17 cellular contexts compared by ENCODE assay signal in genomic region chr20:32986331-32986966, GRCh38. TPM values are rescaled to one million over a fixed set of nuclear protein-coding genes. Genes with fewer than 3 reads are reported as not detected.
DNase-seq lines count a peak whose midpoint lies in the region; ATAC-seq lines count a peak whose summit lies in the region.
"Had no signal": no experiment of that assay in that cellular context is flagged by ENCODE, and none has a peak within 500 bp of the region (broad histone marks: within the 10 kb centered on the region; RNA-seq: fewer than 3 reads in every experiment).

No MANE protein-coding gene starts in this region.

- peaks cover 10% of the 10 kb centered on the region for H3K4me1 Mint-ChIP-seq in stimulated activated naive CD8-positive, alpha-beta T cell treated with anti-CD3 and anti-CD28 coated beads, Interleukin-15, Interleukin-2, amounts not matched to agents 100 ng/mL and 50 ng/mL, for 24 hours (ENCODE audit: low read depth)
- H3K4me1 Mint-ChIP-seq in activated T-helper 17 cell treated with anti-CD3 and anti-CD28 coated beads, Interleukin-2, amount 50 U/mL, for 72 hours: peaks cover 10% of the 10 kb centered on the region

- ATAC-seq in stimulated activated naive CD8-positive, alpha-beta T cell treated with anti-CD3 and anti-CD28 coated beads, Interleukin-15, Interleukin-2, amounts not matched to agents 100 U/mL and 50 U/mL, for 24 hours: no peak
- no peak for ATAC-seq in activated T-helper 17 cell treated with anti-CD3 and anti-CD28 coated beads, Interleukin-2, amount 50 U/mL, for 72 hours (replicated peaks)
- ATAC-seq in GM19463 (IDR thresholded peaks at IDR 0.05; ENCODE audit: unreplicated experiment): no peak
- no peak for ATAC-seq in GM18868 (IDR thresholded peaks at IDR 0.05; ENCODE audit: unreplicated experiment)
- no peak for ATAC-seq in GM21360 (IDR thresholded peaks at IDR 0.05; ENCODE audit: unreplicated experiment)
- ATAC-seq: CD8-positive, alpha-beta T cell had no signal

- no peak for DNase-seq in stimulated activated naive CD8-positive, alpha-beta T cell treated with anti-CD3 and anti-CD28 coated beads, Interleukin-15, Interleukin-2, amounts not matched to agents 100 U/mL and 50 U/mL, for 24 hours
- DNase-seq in midbrain (lab: John Stamatoyannopoulos, UW): peak; percentile 41
- DNase-seq: GDM1, NCI-H1105, NCI-H146, NCI-H2029, NCI-H226, NCI-H510A treated with DMSO at 0.1 percent for 48 hours, NCI-H748 treated with DMSO at 0.1 percent for 48 hours, SJCRH30 had no signal

- H3K4me3 Mint-ChIP-seq in stimulated activated naive CD8-positive, alpha-beta T cell treated with anti-CD3 and anti-CD28 coated beads, Interleukin-15, Interleukin-2, amounts not matched to agents 100 ng/mL and 50 ng/mL, for 24 hours: no peak overlapping the region
- no peak overlapping the region for H3K4me3 Mint-ChIP-seq in activated T-helper 17 cell treated with anti-CD3 and anti-CD28 coated beads, Interleukin-2, amount 50 U/mL, for 72 hours
- H3K4me3 Mint-ChIP-seq: CD8-positive, alpha-beta T cell had no signal

- peak overlapping the region; percentile 45 for H3K27ac Mint-ChIP-seq in stimulated activated naive CD8-positive, alpha-beta T cell treated with anti-CD3 and anti-CD28 coated beads, Interleukin-15, Interleukin-2, amounts not matched to agents 100 ng/mL and 50 ng/mL, for 24 hours
- peak overlapping the region; percentile 65 for H3K27ac Mint-ChIP-seq in activated T-helper 17 cell treated with anti-CD3 and anti-CD28 coated beads, Interleukin-2, amount 50 U/mL, for 72 hours
- H3K27ac Mint-ChIP-seq: CD8-positive, alpha-beta T cell had no signal

- no peaks in the 10 kb centered on the region for H3K27me3 Mint-ChIP-seq in stimulated activated naive CD8-positive, alpha-beta T cell treated with anti-CD3 and anti-CD28 coated beads, Interleukin-15, Interleukin-2, amounts not matched to agents 100 ng/mL and 50 ng/mL, for 24 hours
- H3K27me3 Mint-ChIP-seq in activated T-helper 17 cell treated with anti-CD3 and anti-CD28 coated beads, Interleukin-2, amount 50 U/mL, for 72 hours: no peaks in the 10 kb centered on the region

- H3K9me3 Mint-ChIP-seq in stimulated activated naive CD8-positive, alpha-beta T cell treated with anti-CD3 and anti-CD28 coated beads, Interleukin-15, Interleukin-2, amounts not matched to agents 100 ng/mL and 50 ng/mL, for 24 hours: no peaks in the 10 kb centered on the region
- H3K9me3 Mint-ChIP-seq in activated T-helper 17 cell treated with anti-CD3 and anti-CD28 coated beads, Interleukin-2, amount 50 U/mL, for 72 hours: no peaks in the 10 kb centered on the region
- H3K9me3 Mint-ChIP-seq: CD8-positive, alpha-beta T cell had no signal

- no peaks in the 10 kb centered on the region for H3K36me3 Mint-ChIP-seq in stimulated activated naive CD8-positive, alpha-beta T cell treated with anti-CD3 and anti-CD28 coated beads, Interleukin-15, Interleukin-2, amounts not matched to agents 100 ng/mL and 50 ng/mL, for 24 hours (ENCODE audit: low read depth)
- no peaks in the 10 kb centered on the region for H3K36me3 Mint-ChIP-seq in activated T-helper 17 cell treated with anti-CD3 and anti-CD28 coated beads, Interleukin-2, amount 50 U/mL, for 72 hours (ENCODE audit: low read depth)
- H3K36me3 Mint-ChIP-seq: CD8-positive, alpha-beta T cell had no signal

RNA-seq across cellular contexts. Expression of gene SUN5, which starts 17.8 kb away (rescaled TPM):
- not detected for total RNA-seq in activated T-helper 17 cell treated with anti-CD3 and anti-CD28 coated beads, Interleukin-2, amount 50 U/mL, for 72 hours
- total RNA-seq: CD8-positive, alpha-beta T cell; HT-29; SJCRH30 had no signal

RNA-seq across cellular contexts. Expression of gene BPIFB2, which starts 21.1 kb away (rescaled TPM):
- total RNA-seq in activated T-helper 17 cell treated with anti-CD3 and anti-CD28 coated beads, Interleukin-2, amount 50 U/mL, for 72 hours: not detected
- total RNA-seq: CD8-positive, alpha-beta T cell; HT-29; SJCRH30 had no signal

RNA-seq across cellular contexts. Expression of gene BPIFB6, which starts 45.0 kb away (rescaled TPM):
- total RNA-seq in activated T-helper 17 cell treated with anti-CD3 and anti-CD28 coated beads, Interleukin-2, amount 50 U/mL, for 72 hours: not detected
- total RNA-seq: CD8-positive, alpha-beta T cell; HT-29; SJCRH30 had no signal
